8 cellular contexts compared by ENCODE assay signal in genomic region chr7:42831051-42831952, GRCh38.
DNase-seq lines count a peak whose midpoint lies in the region; ATAC-seq and TF ChIP-seq lines count a peak whose summit lies in the region.

No MANE protein-coding gene starts in this region.

- H3K4me1 ChIP-seq in Loucy (ENCODE audit: insufficient read depth, low read length, poor library complexity, severe bottlenecking) (peaks cover 21% of the 10 kb centered on the region), colonic mucosa (no peaks in the 10 kb centered on the region)

- H3K27me3 Mint-ChIP-seq in activated T-cell treated with anti-CD3 and anti-CD28 coated beads, Interleukin-2, amount 50 U/mL, for 72 hours (ENCODE audit: low read depth), result peaks cover 34% of the 10 kb centered on the region

- H3K4me3 ChIP-seq in Loucy (ENCODE audit: low read length, poor library complexity, severe bottlenecking), result no peak overlapping the region
- H3K4me3 ChIP-seq in colonic mucosa, result no peak overlapping the region

- H3K9me3 Mint-ChIP-seq in activated T-cell treated with anti-CD3 and anti-CD28 coated beads, Interleukin-2, amount 50 U/mL, for 72 hours, result no peaks in the 10 kb centered on the region

- no peak overlapping the region for H3K4me2 ChIP-seq in Loucy (ENCODE audit: low read depth, low read length, poor library complexity, severe bottlenecking)

- no peak overlapping the region for H3K4me3 Mint-ChIP-seq in activated T-cell treated with anti-CD3 and anti-CD28 coated beads, Interleukin-2, amount 50 U/mL, for 72 hours

- H3F3A ChIP-seq in Loucy (ENCODE audit: low read depth), result no peaks in the 10 kb centered on the region

- no peaks in the 10 kb centered on the region for H4K20me1 ChIP-seq in Loucy (ENCODE audit: insufficient read depth, low read length, poor library complexity, severe bottlenecking)

- H3K27ac ChIP-seq in colonic mucosa, result no peak overlapping the region

- intact Hi-C loops in colonic mucosa (cut with DNase I), result loop anchor here (10.0 kb wide), 1 partner anchor 857 kb away; no protein-coding TSS in a partner anchor

- H3K9ac ChIP-seq in Loucy (ENCODE audit: low read depth, low read length, poor library complexity, severe bottlenecking) (no peak overlapping the region), colonic mucosa (ENCODE audit: low read depth in 2 of 2, low read length in 2 of 2) (no peak overlapping the region)

- DNase-seq in Caki2 (ENCODE audit: low read depth) (peak; percentile 14), colonic mucosa (peak; percentile 42), lung microvascular endothelial cell (ENCODE audit: low read depth in 2 of 2) (peak; percentile 9 to 30), COLO668 (lab: John Stamatoyannopoulos, UW; ENCODE audit: unreplicated experiment) (no peak)
- DNase-seq in activated T-cell treated with anti-CD3 and anti-CD28 coated beads, Interleukin-2, amount 50 U/mL, for 72 hours, result no peak

- no peaks in the 10 kb centered on the region for H3K9me3 ChIP-seq in Loucy (ENCODE audit: insufficient read depth, low read depth, low read length)
- no peaks in the 10 kb centered on the region for H3K9me3 ChIP-seq in colonic mucosa

- no peaks in the 10 kb centered on the region for H3K9me2 ChIP-seq in Loucy (replicated peaks; ENCODE audit: low read depth, low read length)

- no peaks in the 10 kb centered on the region for H3K36me3 Mint-ChIP-seq in activated T-cell treated with anti-CD3 and anti-CD28 coated beads, Interleukin-2, amount 50 U/mL, for 72 hours (ENCODE audit: insufficient read depth in 2 of 2)

- H3K79me2 ChIP-seq in Loucy (ENCODE audit: insufficient read depth, low read length), result no peaks in the 10 kb centered on the region

- no peak for ATAC-seq in activated T-cell treated with anti-CD3 and anti-CD28 coated beads, Interleukin-2, amount 50 U/mL, for 72 hours (replicated peaks in 1 of 2)
- no peak for ATAC-seq in HG03159 (IDR thresholded peaks at IDR 0.05; ENCODE audit: unreplicated experiment)
- ATAC-seq in HG02852 (IDR thresholded peaks at IDR 0.05; ENCODE audit: unreplicated experiment), result no peak

- no peaks in the 10 kb centered on the region for H3K27me3 ChIP-seq in Loucy (ENCODE audit: insufficient read depth, low read length, poor library complexity, severe bottlenecking)
- no peaks in the 10 kb centered on the region for H3K27me3 ChIP-seq in colonic mucosa

- no peaks in the 10 kb centered on the region for H3K4me1 Mint-ChIP-seq in activated T-cell treated with anti-CD3 and anti-CD28 coated beads, Interleukin-2, amount 50 U/mL, for 72 hours (ENCODE audit: low read depth)

- peak overlapping the region; percentile 34; the same call in 1 of the 2 replicates for H2AFZ ChIP-seq in Loucy (ENCODE audit: low read length)

- no peak overlapping the region for H3K27ac Mint-ChIP-seq in activated T-cell treated with anti-CD3 and anti-CD28 coated beads, Interleukin-2, amount 50 U/mL, for 72 hours

- TF ChIP-seq CTCF in Loucy (conservative IDR thresholded peaks at IDR 0.05; ENCODE audit: low read length) (peak; percentile 75), colonic mucosa (IDR thresholded peaks at IDR 0.05) (peak; percentile 23)

- in situ Hi-C loops in Caki2 (cut with HindIII; ENCODE audit: low pct_unique_long_range_greater_than_20kb, low sequenced_read_pairs), result no loop called here

- H3K36me3 ChIP-seq in Loucy (ENCODE audit: insufficient read depth, low read length) (no peaks in the 10 kb centered on the region), colonic mucosa (no peaks in the 10 kb centered on the region)

Comparison
In these comparisons a context has a peak if more than half of its experiments do, and no peak if none do; other contexts are left out.
1. DNase-seq: peak in Caki2 (single experiment), colonic mucosa (single experiment) and lung microvascular endothelial cell (2 of 2); none in COLO668 (single experiment) and activated T-cell treated with anti-CD3 and anti-CD28 coated beads, Interleukin-2, amount 50 U/mL, for 72 hours (0 of 2).